ENCODE assay signal across 15 cellular contexts in the genomic region with DNA sequence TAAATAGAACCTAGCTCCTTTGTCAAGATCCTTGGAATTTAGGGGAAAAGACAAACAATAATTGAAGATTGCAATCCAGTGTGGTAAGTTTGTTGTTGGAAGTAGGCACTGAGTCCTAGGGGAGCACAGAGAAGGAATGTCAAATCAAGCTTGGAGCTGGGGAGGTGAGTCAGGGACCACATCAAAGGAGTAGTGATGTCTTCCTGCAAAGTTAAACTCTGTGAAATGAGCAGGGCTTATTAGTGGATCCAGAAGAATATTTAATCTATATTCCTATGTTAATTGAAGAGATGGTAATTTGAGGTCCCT. TPM values are rescaled to one million over a fixed set of nuclear protein-coding genes. Genes with fewer than 3 reads are reported as not detected.
DNase-seq lines count a peak whose midpoint lies in the region; ATAC-seq and TF ChIP-seq lines count a peak whose summit lies in the region.
"Had no signal": no experiment of that assay in that cellular context is flagged by ENCODE, and none has a peak within 500 bp of the region (broad histone marks: within the 10 kb centered on the region; RNA-seq: fewer than 3 reads in every experiment).

No MANE protein-coding gene starts in this region.

- H2AFZ ChIP-seq in PC-3 (ENCODE audit: low read length) (peak overlapping the region; percentile 17; the same call in 1 of the 2 replicates), GM23338 (no peak overlapping the region)

- CTCF ChIA-PET in PC-3 (lab: Charles Lee): no interaction called here

- peaks cover 6% of the 10 kb centered on the region for H3K27me3 Mint-ChIP-seq in activated CD4-positive, alpha-beta T cell treated with anti-CD3 and anti-CD28 coated beads, Interleukin-2, amount 10 ng/mL, durations not matched to agents 24 days and 14 days
- H3K27me3 Mint-ChIP-seq in GM23338 (ENCODE audit: insufficient read depth, low read depth, poor library complexity): peaks cover 3% of the 10 kb centered on the region

- ATAC-seq in PC-3 (peak; percentile 34), GM23338 (no peak), lower lobe of right lung (no peak)

- no peaks in the 10 kb centered on the region for H3K27me3 ChIP-seq in PC-3 (ENCODE audit: low read length)
- no peaks in the 10 kb centered on the region for H3K27me3 ChIP-seq in GM23338 (ENCODE audit: insufficient read depth)
- H3K27me3 ChIP-seq in lower lobe of right lung (ENCODE audit: low read depth): no peaks in the 10 kb centered on the region
- H3K27me3 ChIP-seq: Peyer's patch had no signal

- H3K4me2 ChIP-seq in PC-3 (ENCODE audit: low read length) (peak overlapping the region; percentile 90), GM23338 (no peak overlapping the region)

- intact Hi-C loops in activated CD4-positive, alpha-beta T cell treated with anti-CD3 and anti-CD28 coated beads, Interleukin-2, amount 10 ng/mL, durations not matched to agents 24 days and 14 days (cut with micrococcal nuclease): loop anchor here (1.0 to 2.0 kb wide), 3 partner anchors 15 to 105 kb away; no protein-coding TSS in a partner anchor
- intact Hi-C loops in PC-3 (cut with micrococcal nuclease): no loop called here
- intact Hi-C loops in lower lobe of right lung (cut with DNase I): no loop called here

- POLR2A ChIA-PET in PC-3 (lab: Charles Lee; ENCODE audit: unreplicated experiment): interaction anchor here (0.6 to 3.8 kb wide), 2 partner anchors 42 to 230 kb away, joined by 3 to 52 read pairs; a partner anchor contains a TSS

- H3K4me3 ChIP-seq in PC-3 (ENCODE audit: low read length) (peak overlapping the region; percentile 41), choroid plexus epithelial cell (ENCODE audit: low read depth, low read length) (no peak overlapping the region), GM23338 (no peak overlapping the region), lower lobe of right lung (no peak overlapping the region)
- H3K4me3 ChIP-seq: lung, Peyer's patch, skin epidermis had no signal

- TSS peak; percentile 78 for BruUV-seq in PC-3 (replicated peaks; lab: Mats Ljungman, UMichigan)

- no peak overlapping the region for H3K4me3 Mint-ChIP-seq in activated CD4-positive, alpha-beta T cell treated with anti-CD3 and anti-CD28 coated beads, Interleukin-2, amount 10 ng/mL, durations not matched to agents 24 days and 14 days
- H3K4me3 Mint-ChIP-seq in GM23338: no peak overlapping the region

- no peaks in the 10 kb centered on the region for H3K36me3 Mint-ChIP-seq in activated CD4-positive, alpha-beta T cell treated with anti-CD3 and anti-CD28 coated beads, Interleukin-2, amount 10 ng/mL, durations not matched to agents 24 days and 14 days (ENCODE audit: low read depth)
- H3K36me3 Mint-ChIP-seq in GM23338 (ENCODE audit: low read depth): no peaks in the 10 kb centered on the region

- TF ChIP-seq CTCF in PC-3 (conservative IDR thresholded peaks at IDR 0.05; ENCODE audit: low read depth, low read length) (no peak), choroid plexus epithelial cell (conservative IDR thresholded peaks at IDR 0.05; ENCODE audit: low read depth, low read length) (no peak), GM23338 (conservative IDR thresholded peaks at IDR 0.05; ENCODE audit: low read depth in 2 of 2) (no peak), lower lobe of right lung (IDR thresholded peaks at IDR 0.05) (no peak)

- no peaks in the 10 kb centered on the region for H3K9me3 ChIP-seq in PC-3 (ENCODE audit: low read length)
- H3K9me3 ChIP-seq in lower lobe of right lung: no peaks in the 10 kb centered on the region
- H3K9me3 ChIP-seq: Peyer's patch had no signal

- H3K36me3 ChIP-seq in PC-3 (ENCODE audit: low read depth, low read length) (no peaks in the 10 kb centered on the region), GM23338 (ENCODE audit: insufficient read depth) (no peaks in the 10 kb centered on the region), lower lobe of right lung (no peaks in the 10 kb centered on the region)
- H3K36me3 ChIP-seq: Peyer's patch had no signal

- H3K9me2 ChIP-seq in PC-3 (replicated peaks; ENCODE audit: low read length): no peaks in the 10 kb centered on the region
- H3K9me2 ChIP-seq in GM23338 (ENCODE audit: insufficient read depth): peaks cover 6% of the 10 kb centered on the region; the same call in 1 of the 2 replicates

- H3F3A ChIP-seq in PC-3 (ENCODE audit: low read length, unreplicated experiment) (peaks cover 23% of the 10 kb centered on the region), GM23338 (replicated peaks; ENCODE audit: low read depth) (no peaks in the 10 kb centered on the region)

- no peaks in the 10 kb centered on the region for H3K79me2 ChIP-seq in PC-3 (ENCODE audit: low read length)
- no peaks in the 10 kb centered on the region for H3K79me2 ChIP-seq in GM23338 (replicated peaks; ENCODE audit: insufficient read depth)

- peak overlapping the region; percentile 92 for H3K9ac ChIP-seq in PC-3 (ENCODE audit: low read length)

- H4K20me1 ChIP-seq in PC-3 (ENCODE audit: low read length): no peaks in the 10 kb centered on the region
- no peaks in the 10 kb centered on the region for H4K20me1 ChIP-seq in GM23338 (replicated peaks; ENCODE audit: insufficient read depth)

- H3K27ac Mint-ChIP-seq in activated CD4-positive, alpha-beta T cell treated with anti-CD3 and anti-CD28 coated beads, Interleukin-2, amount 10 ng/mL, durations not matched to agents 24 days and 14 days: peak overlapping the region; percentile 72
- no peak overlapping the region for H3K27ac Mint-ChIP-seq in GM23338

- peak; percentile 57 for DNase-seq in activated CD4-positive, alpha-beta T cell treated with anti-CD3 and anti-CD28 coated beads, Interleukin-2, amount 10 ng/mL, durations not matched to agents 24 days and 14 days
- DNase-seq in activated CD4-positive, alpha-beta T cell treated with anti-CD3 and anti-CD28 coated beads, Interleukin-2, amount 50 U/mL, for 48 hours: no peak
- DNase-seq in PC-3 (peak; percentile 85), choroid plexus epithelial cell (ENCODE audit: low read depth) (peak; percentile 83), renal cortical epithelial cell (ENCODE audit: low read depth) (peak; percentile 97), GM23338 (ENCODE audit: low spot score) (no peak), lower lobe of right lung (no peak), cerebellar nuclear complex (lab: John Stamatoyannopoulos, UW) (no peak)
- DNase-seq: activated CD4-positive, alpha-beta T cell treated with anti-CD3 and anti-CD28 coated beads for 4 hours; aorta; foreskin melanocyte; NCI-H187 treated with DMSO at 0.1 percent for 48 hours; Peyer's patch had no signal

- H3K4me1 Mint-ChIP-seq in activated CD4-positive, alpha-beta T cell treated with anti-CD3 and anti-CD28 coated beads, Interleukin-2, amount 10 ng/mL, durations not matched to agents 24 days and 14 days: peaks cover 58% of the 10 kb centered on the region
- peaks cover 18% of the 10 kb centered on the region for H3K4me1 Mint-ChIP-seq in GM23338

- peaks cover 4% of the 10 kb centered on the region for H3K9me3 Mint-ChIP-seq in activated CD4-positive, alpha-beta T cell treated with anti-CD3 and anti-CD28 coated beads, Interleukin-2, amount 10 ng/mL, durations not matched to agents 24 days and 14 days
- H3K9me3 Mint-ChIP-seq in GM23338: no peaks in the 10 kb centered on the region

- H3K4me1 ChIP-seq in PC-3 (ENCODE audit: insufficient read depth, low read length) (peaks cover 76% of the 10 kb centered on the region), GM23338 (ENCODE audit: insufficient read depth) (peaks cover 18% of the 10 kb centered on the region; the same call in 1 of the 2 replicates), lower lobe of right lung (peaks cover 28% of the 10 kb centered on the region)

- H3K27ac ChIP-seq in PC-3 (ENCODE audit: low read length) (peak overlapping the region; percentile 99), GM23338 (ENCODE audit: low read depth) (no peak overlapping the region), lower lobe of right lung (no peak overlapping the region)

TF ChIP-seq in GM23338, 12 proteins besides CTCF, POLR2A, EP300 and RAD21 (continues in another document):
- TF ChIP-seq EZH2 (IDR thresholded peaks at IDR 0.05; ENCODE audit: low read depth, unreplicated experiment): no peak

RNA-seq across cellular contexts. Expression of a gene that starts 41.7 kb away (rescaled TPM):
- total RNA-seq in activated CD4-positive, alpha-beta T cell treated with anti-CD3 and anti-CD28 coated beads, Interleukin-2, amount 10 ng/mL, durations not matched to agents 24 days and 14 days: 50.7 and 53.1 TPM in 2 replicates
- total RNA-seq in PC-3 (2014; rRNA removed): 45.4 and 56.8 TPM in 2 replicates
- 123 and 179 TPM in 2 replicates for total RNA-seq in renal cortical epithelial cell
- total RNA-seq in GM23338 (2014; rRNA removed; shearing (Covaris generic)): 4.9 and 5.2 TPM in 2 replicates
- 5.3 and 5.6 TPM in 2 replicates for polyA plus RNA-seq in GM23338 (2016; fragmentation: Nextera tagmentation; extraction: Ambion mirVana)
- 48.6 TPM for total RNA-seq in lower lobe of right lung

Comparison
In these comparisons a context has a peak if more than half of its experiments do, and no peak if none do; other contexts are left out.
1. DNase-seq: peak in activated CD4-positive, alpha-beta T cell treated with anti-CD3 and anti-CD28 coated beads, Interleukin-2, amount 10 ng/mL, durations not matched to agents 24 days and 14 days (single experiment), PC-3 (single experiment), choroid plexus epithelial cell (single experiment) and renal cortical epithelial cell (single experiment); none in activated CD4-positive, alpha-beta T cell treated with anti-CD3 and anti-CD28 coated beads, Interleukin-2, amount 50 U/mL, for 48 hours (0 of 2), GM23338 (single experiment), lower lobe of right lung (single experiment) and cerebellar nuclear complex (0 of 2).